ENCODE assay signal across 21 cellular contexts in genomic region chr2:241241669-241242068, GRCh38.
"Had no signal": no experiment of that assay in that cellular context is flagged by ENCODE, and none has a peak within 500 bp of the region (broad histone marks: within the 10 kb centered on the region; RNA-seq: fewer than 3 reads in every experiment).

No MANE protein-coding gene starts in this region.

- H3K9me3 Mint-ChIP-seq: effector memory CD8-positive, alpha-beta T cell; naive thymus-derived CD4-positive, alpha-beta T cell; stimulated activated memory B cell treated with anti-CD40 and anti-IgM and Interleukin-4, amounts not matched to agents 10 μg/mL and 1 μg/mL and 100 μg/mL, for 72 hours; type B pancreatic cell had no signal

- H3K4me3 Mint-ChIP-seq: effector memory CD8-positive, alpha-beta T cell; naive thymus-derived CD4-positive, alpha-beta T cell; stimulated activated memory B cell treated with anti-CD40 and anti-IgM and Interleukin-4, amounts not matched to agents 10 μg/mL and 1 μg/mL and 100 μg/mL, for 72 hours; type B pancreatic cell had no signal

- H3K27me3 Mint-ChIP-seq: effector memory CD8-positive, alpha-beta T cell; naive thymus-derived CD4-positive, alpha-beta T cell; stimulated activated memory B cell treated with anti-CD40 and anti-IgM and Interleukin-4, amounts not matched to agents 10 μg/mL and 1 μg/mL and 100 μg/mL, for 72 hours; type B pancreatic cell had no signal

- H3K27ac Mint-ChIP-seq: naive thymus-derived CD4-positive, alpha-beta T cell; stimulated activated memory B cell treated with anti-CD40 and anti-IgM and Interleukin-4, amounts not matched to agents 10 μg/mL and 1 μg/mL and 100 μg/mL, for 72 hours; type B pancreatic cell had no signal

- H3K4me3 ChIP-seq: left lung, ovary, psoas muscle, skin epidermis, spleen, testis, tibial artery had no signal

- H3K4me1 Mint-ChIP-seq: naive thymus-derived CD4-positive, alpha-beta T cell had no signal

- DNase-seq: cortex of kidney; effector memory CD8-positive, alpha-beta T cell; head of caudate nucleus; left cardiac atrium; left lung; mesendoderm; midbrain; naive thymus-derived CD4-positive, alpha-beta T cell; occipital lobe; ovary; psoas muscle; right cardiac atrium; spleen; stimulated activated CD4-positive, alpha-beta T cell treated with anti-CD3 and anti-CD28 coated beads, Interleukin-4, amount 100 ng/mL, for 4 hours; stimulated activated naive CD8-positive, alpha-beta T cell treated with anti-CD3 and anti-CD28 coated beads, Interleukin-15, Interleukin-2, amounts not matched to agents 100 U/mL and 50 U/mL, for 24 hours; substantia nigra; testis; tibial artery had no signal

- H3K27ac ChIP-seq: left lung, ovary, psoas muscle, skin epidermis, spleen, testis, tibial artery had no signal

- ATAC-seq: effector memory CD8-positive, alpha-beta T cell; left cardiac atrium; left lung; naive thymus-derived CD4-positive, alpha-beta T cell; psoas muscle; stimulated activated memory B cell treated with anti-CD40 and anti-IgM and Interleukin-4, amounts not matched to agents 10 μg/mL and 1 μg/mL and 100 μg/mL, for 72 hours; stimulated activated naive CD8-positive, alpha-beta T cell treated with anti-CD3 and anti-CD28 coated beads, Interleukin-15, Interleukin-2, amounts not matched to agents 100 U/mL and 50 U/mL, for 24 hours had no signal
